In the genomic region with DNA sequence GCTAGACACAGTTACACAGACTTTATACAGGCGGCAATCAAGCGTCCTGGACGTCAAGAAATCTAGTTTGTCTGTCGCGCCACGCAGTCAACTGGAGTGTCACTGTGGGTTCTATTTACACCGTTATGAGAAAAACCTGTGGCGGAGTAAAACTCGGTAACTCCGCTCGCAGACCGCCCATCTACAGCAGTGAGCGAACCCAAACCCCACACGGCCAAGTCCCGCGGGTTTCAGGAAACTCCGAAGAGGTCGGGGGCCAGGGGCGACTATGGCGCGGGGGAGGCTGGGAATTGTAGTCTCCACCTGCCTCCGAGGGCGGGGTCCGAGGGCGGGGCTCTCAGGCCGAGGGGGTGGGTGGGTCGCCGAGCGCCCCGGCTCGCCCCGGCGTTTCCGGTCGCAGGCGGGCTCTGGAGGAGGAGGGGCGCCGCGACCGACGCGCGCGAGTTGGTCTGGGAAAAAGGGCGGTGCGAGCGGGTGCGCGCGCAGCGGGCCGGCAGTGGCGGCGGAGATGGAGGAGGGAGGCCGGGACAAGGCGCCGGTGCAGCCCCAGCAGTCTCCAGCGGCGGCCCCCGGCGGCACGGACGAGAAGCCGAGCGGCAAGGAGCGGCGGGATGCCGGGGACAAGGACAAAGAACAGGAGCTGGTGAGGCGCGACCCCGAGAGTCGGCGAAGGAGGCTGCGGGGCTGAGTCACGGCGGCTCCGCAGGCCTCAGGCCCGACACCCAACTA, we compare ENCODE assay signal across 1 cellular context.
A peak's percentile ranks its signal among the peaks of the same experiment; 100 is the strongest.
TF ChIP-seq lines count a peak whose summit lies in the region.

Gene PSMD2, plus strand, starts transcription at position 483 of the 729 bp plus-strand sequence. Its CDS starts 26 bp downstream, at position 509.

TF ChIP-seq in HepG2, 621 proteins besides CTCF, POLR2A, EP300 and RAD21 (continued from another document and continues in another):
- peak; percentile 79; the same call in 1 of the 2 replicates for TF ChIP-seq NFAT5 (CRISPR knock-in tag; IDR thresholded peaks at IDR 0.05)
- TF ChIP-seq MLXIP (CRISPR knock-in tag; IDR thresholded peaks at IDR 0.05; ENCODE audit: borderline replicate concordance), result no peak
- no peak for TF ChIP-seq GMEB1 (CRISPR knock-in tag; IDR thresholded peaks at IDR 0.05; ENCODE audit: borderline replicate concordance)
- TF ChIP-seq ZNF496 (CRISPR knock-in tag; IDR thresholded peaks at IDR 0.05; ENCODE audit: insufficient replicate concordance), result no peak
- TF ChIP-seq KMT2A (CRISPR knock-in tag; IDR thresholded peaks at IDR 0.05), result peak; percentile 63; the same call in 1 of the 2 replicates
- TF ChIP-seq ZNF143 (CRISPR knock-in tag; IDR thresholded peaks at IDR 0.05), result peak; percentile 89
- no peak for TF ChIP-seq WIZ (CRISPR knock-in tag; IDR thresholded peaks at IDR 0.05)
- peak; percentile 8; the same call in 1 of the 2 replicates for TF ChIP-seq SOX5 (CRISPR knock-in tag; IDR thresholded peaks at IDR 0.05; ENCODE audit: borderline replicate concordance)
- TF ChIP-seq MAFK (conservative IDR thresholded peaks at IDR 0.05 in 1 of 2, IDR thresholded peaks at IDR 0.05 in 1 of 2; ENCODE audit: low read length in 2 of 2), result no peak
- peak; percentile 72 for TF ChIP-seq HNRNPLL (IDR thresholded peaks at IDR 0.05; ENCODE audit: low read depth, low read length, poor library complexity, severe bottlenecking)
- TF ChIP-seq GATAD2A (CRISPR knock-in tag; IDR thresholded peaks at IDR 0.05), result 0 out of 2 replicates have a peak, but pooled peaks have one; percentile 24
- TF ChIP-seq MBD4 (IDR thresholded peaks at IDR 0.05; ENCODE audit: borderline replicate concordance, low read length), result no peak
- no peak for TF ChIP-seq KDM4B (CRISPR knock-in tag; IDR thresholded peaks at IDR 0.05)
- no peak for TF ChIP-seq ZIK1 (CRISPR knock-in tag; IDR thresholded peaks at IDR 0.05; ENCODE audit: borderline replicate concordance, low read depth)
- peak; percentile 62; the same call in 1 of the 2 replicates for TF ChIP-seq NFKB2 (CRISPR knock-in tag; IDR thresholded peaks at IDR 0.05; ENCODE audit: borderline replicate concordance)
- no peak for TF ChIP-seq ZNF44 (CRISPR knock-in tag; IDR thresholded peaks at IDR 0.05)
- peak; percentile 48; the same call in 1 of the 2 replicates for TF ChIP-seq ZGPAT (CRISPR knock-in tag; IDR thresholded peaks at IDR 0.05)
- no peak for TF ChIP-seq PAWR (CRISPR knock-in tag; IDR thresholded peaks at IDR 0.05; ENCODE audit: borderline replicate concordance)
- TF ChIP-seq IKZF4 (CRISPR knock-in tag; IDR thresholded peaks at IDR 0.05; ENCODE audit: borderline replicate concordance, low read depth, not compliant biosample characterization), result no peak
- no peak for TF ChIP-seq ZNF562 (CRISPR knock-in tag; IDR thresholded peaks at IDR 0.05; ENCODE audit: borderline replicate concordance)
- TF ChIP-seq SP2 (CRISPR knock-in tag; IDR thresholded peaks at IDR 0.05), result peak; percentile 61
- no peak for TF ChIP-seq MTF2 (CRISPR knock-in tag; IDR thresholded peaks at IDR 0.05; ENCODE audit: borderline replicate concordance)
- peak; percentile 98 for TF ChIP-seq NR2C2 (CRISPR knock-in tag; IDR thresholded peaks at IDR 0.05; ENCODE audit: borderline replicate concordance)
- TF ChIP-seq MAFG (CRISPR knock-in tag; IDR thresholded peaks at IDR 0.05), result no peak
- no peak for TF ChIP-seq NCOA5 (CRISPR knock-in tag; IDR thresholded peaks at IDR 0.05)
- TF ChIP-seq, protein P1, sequence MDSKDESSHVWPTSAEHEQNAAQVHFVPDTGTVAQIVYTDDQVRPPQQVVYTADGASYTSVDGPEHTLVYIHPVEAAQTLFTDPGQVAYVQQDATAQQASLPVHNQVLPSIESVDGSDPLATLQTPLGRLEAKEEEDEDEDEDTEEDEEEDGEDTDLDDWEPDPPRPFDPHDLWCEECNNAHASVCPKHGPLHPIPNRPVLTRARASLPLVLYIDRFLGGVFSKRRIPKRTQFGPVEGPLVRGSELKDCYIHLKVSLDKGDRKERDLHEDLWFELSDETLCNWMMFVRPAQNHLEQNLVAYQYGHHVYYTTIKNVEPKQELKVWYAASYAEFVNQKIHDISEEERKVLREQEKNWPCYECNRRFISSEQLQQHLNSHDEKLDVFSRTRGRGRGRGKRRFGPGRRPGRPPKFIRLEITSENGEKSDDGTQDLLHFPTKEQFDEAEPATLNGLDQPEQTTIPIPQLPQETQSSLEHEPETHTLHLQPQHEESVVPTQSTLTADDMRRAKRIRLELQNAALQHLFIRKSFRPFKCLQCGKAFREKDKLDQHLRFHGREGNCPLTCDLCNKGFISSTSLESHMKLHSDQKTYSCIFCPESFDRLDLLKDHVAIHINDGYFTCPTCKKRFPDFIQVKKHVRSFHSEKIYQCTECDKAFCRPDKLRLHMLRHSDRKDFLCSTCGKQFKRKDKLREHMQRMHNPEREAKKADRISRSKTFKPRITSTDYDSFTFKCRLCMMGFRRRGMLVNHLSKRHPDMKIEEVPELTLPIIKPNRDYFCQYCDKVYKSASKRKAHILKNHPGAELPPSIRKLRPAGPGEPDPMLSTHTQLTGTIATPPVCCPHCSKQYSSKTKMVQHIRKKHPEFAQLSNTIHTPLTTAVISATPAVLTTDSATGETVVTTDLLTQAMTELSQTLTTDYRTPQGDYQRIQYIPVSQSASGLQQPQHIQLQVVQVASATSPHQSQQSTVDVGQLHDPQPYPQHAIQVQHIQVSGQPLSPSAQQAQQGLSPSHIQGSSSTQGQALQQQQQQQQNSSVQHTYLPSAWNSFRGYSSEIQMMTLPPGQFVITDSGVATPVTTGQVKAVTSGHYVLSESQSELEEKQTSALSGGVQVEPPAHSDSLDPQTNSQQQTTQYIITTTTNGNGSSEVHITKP (CRISPR knock-in tag; IDR thresholded peaks at IDR 0.05; ENCODE audit: low read depth), result peak; percentile 66; the same call in 1 of the 2 replicates
- TF ChIP-seq, protein P2, sequence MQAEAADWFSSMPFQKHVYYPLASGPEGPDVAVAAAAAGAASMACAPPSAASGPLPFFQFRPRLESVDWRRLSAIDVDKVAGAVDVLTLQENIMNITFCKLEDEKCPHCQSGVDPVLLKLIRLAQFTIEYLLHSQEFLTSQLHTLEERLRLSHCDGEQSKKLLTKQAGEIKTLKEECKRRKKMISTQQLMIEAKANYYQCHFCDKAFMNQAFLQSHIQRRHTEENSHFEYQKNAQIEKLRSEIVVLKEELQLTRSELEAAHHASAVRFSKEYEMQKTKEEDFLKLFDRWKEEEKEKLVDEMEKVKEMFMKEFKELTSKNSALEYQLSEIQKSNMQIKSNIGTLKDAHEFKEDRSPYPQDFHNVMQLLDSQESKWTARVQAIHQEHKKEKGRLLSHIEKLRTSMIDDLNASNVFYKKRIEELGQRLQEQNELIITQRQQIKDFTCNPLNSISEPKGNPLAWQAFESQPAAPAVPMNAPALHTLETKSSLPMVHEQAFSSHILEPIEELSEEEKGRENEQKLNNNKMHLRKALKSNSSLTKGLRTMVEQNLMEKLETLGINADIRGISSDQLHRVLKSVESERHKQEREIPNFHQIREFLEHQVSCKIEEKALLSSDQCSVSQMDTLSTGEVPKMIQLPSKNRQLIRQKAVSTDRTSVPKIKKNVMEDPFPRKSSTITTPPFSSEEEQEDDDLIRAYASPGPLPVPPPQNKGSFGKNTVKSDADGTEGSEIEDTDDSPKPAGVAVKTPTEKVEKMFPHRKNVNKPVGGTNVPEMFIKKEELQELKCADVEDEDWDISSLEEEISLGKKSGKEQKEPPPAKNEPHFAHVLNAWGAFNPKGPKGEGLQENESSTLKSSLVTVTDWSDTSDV (CRISPR knock-in tag; IDR thresholded peaks at IDR 0.05), result peak; percentile 21; the same call in 1 of the 2 replicates
- TF ChIP-seq, protein P3, sequence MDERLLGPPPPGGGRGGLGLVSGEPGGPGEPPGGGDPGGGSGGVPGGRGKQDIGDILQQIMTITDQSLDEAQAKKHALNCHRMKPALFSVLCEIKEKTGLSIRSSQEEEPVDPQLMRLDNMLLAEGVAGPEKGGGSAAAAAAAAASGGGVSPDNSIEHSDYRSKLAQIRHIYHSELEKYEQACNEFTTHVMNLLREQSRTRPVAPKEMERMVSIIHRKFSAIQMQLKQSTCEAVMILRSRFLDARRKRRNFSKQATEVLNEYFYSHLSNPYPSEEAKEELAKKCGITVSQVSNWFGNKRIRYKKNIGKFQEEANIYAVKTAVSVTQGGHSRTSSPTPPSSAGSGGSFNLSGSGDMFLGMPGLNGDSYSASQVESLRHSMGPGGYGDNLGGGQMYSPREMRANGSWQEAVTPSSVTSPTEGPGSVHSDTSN (CRISPR knock-in tag; IDR thresholded peaks at IDR 0.05), result no peak
- no peak for TF ChIP-seq REXO4 (CRISPR knock-in tag; IDR thresholded peaks at IDR 0.05; ENCODE audit: borderline replicate concordance)
- no peak for TF ChIP-seq ZNF577 (CRISPR knock-in tag; IDR thresholded peaks at IDR 0.05; ENCODE audit: borderline replicate concordance, low read depth)
- TF ChIP-seq ZNF549 (CRISPR knock-in tag; IDR thresholded peaks at IDR 0.05), result no peak
- no peak for TF ChIP-seq FOXA3 (CRISPR knock-in tag; IDR thresholded peaks at IDR 0.05)
